ENCODE assay signal across 1 cellular context in the genomic region with DNA sequence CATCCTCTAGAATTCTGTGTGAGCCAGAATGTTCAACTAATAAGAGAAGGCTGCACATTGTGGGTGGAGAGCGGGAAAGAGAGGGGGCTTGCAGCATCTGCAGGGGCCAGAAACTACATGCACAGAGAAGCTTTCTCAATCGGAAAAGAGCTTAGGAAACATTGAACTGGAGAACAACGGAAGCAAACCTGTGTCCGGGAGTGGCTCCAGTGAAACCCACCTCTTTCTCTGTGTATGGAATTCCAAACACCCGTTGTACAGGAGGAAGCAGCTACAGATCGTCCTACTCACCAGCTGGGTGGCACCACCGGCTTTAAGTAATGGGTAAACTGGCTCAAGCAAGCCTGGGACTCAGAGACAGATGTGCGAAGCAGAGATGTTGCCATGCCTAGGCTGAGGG.
TF ChIP-seq lines count a peak whose summit lies in the region.

No MANE protein-coding gene starts in this region.

TF ChIP-seq in HepG2, 621 proteins besides CTCF, POLR2A, EP300 and RAD21:
- no peak for TF ChIP-seq KDM5B (CRISPR knock-in tag; IDR thresholded peaks at IDR 0.05; ENCODE audit: borderline replicate concordance)
- no peak for TF ChIP-seq MEIS1 (CRISPR knock-in tag; IDR thresholded peaks at IDR 0.05; ENCODE audit: borderline replicate concordance)
- no peak for TF ChIP-seq ZNF264 (CRISPR knock-in tag; IDR thresholded peaks at IDR 0.05)
- TF ChIP-seq ZIK1 (CRISPR knock-in tag; IDR thresholded peaks at IDR 0.05; ENCODE audit: borderline replicate concordance, low read depth): no peak
- no peak for TF ChIP-seq ZSCAN9 (CRISPR knock-in tag; IDR thresholded peaks at IDR 0.05; ENCODE audit: borderline replicate concordance)
- 0 out of 2 replicates have a peak, but pooled peaks have one; percentile 14 for TF ChIP-seq TFAP4 (IDR thresholded peaks at IDR 0.05; ENCODE audit: borderline replicate concordance, low read depth)
- no peak for TF ChIP-seq ZNF879 (CRISPR knock-in tag; IDR thresholded peaks at IDR 0.05)
